Comparison of ENCODE assay signal across 9 cellular contexts in genomic region chr9:36036253-36036779, GRCh38. TPM values are rescaled to one million over a fixed set of nuclear protein-coding genes. Genes with fewer than 3 reads are reported as not detected.
DNase-seq lines count a peak whose midpoint lies in the region; ATAC-seq, FAIRE-seq and TF ChIP-seq lines count a peak whose summit lies in the region.
"Had no signal": no experiment of that assay in that cellular context is flagged by ENCODE, and none has a peak within 500 bp of the region (broad histone marks: within the 10 kb centered on the region; RNA-seq: fewer than 3 reads in every experiment).

No MANE protein-coding gene starts in this region.

- H3K9ac ChIP-seq in astrocyte (ENCODE audit: low read length) (peak overlapping the region; percentile 94), HepG2 (ENCODE audit: insufficient read depth, low read depth, low read length) (peak overlapping the region; percentile 34; the same call in 1 of the 2 replicates)

- TF ChIP-seq RAD21 in HepG2 (CRISPR knock-in tag; IDR thresholded peaks at IDR 0.05), result no peak

- no peaks in the 10 kb centered on the region for H3K36me3 ChIP-seq in astrocyte (ENCODE audit: insufficient read depth, low read length)
- H3K36me3 ChIP-seq in HepG2 (replicated peaks in 1 of 2; ENCODE audit: control insufficient read depth in 1 of 2, insufficient read depth in 2 of 2, low read length in 2 of 2), result no peaks in the 10 kb centered on the region
- no peaks in the 10 kb centered on the region for H3K36me3 ChIP-seq in testis (ENCODE audit: low read depth, missing control alignments)

- no peak for FAIRE-seq in astrocyte (lab: Jason Lieb, UNC)
- no peak for FAIRE-seq in HepG2 (lab: Jason Lieb, UNC)
- FAIRE-seq: endometrium had no signal

- H3K4me3 ChIP-seq in astrocyte (ENCODE audit: insufficient read depth, low read depth, low read length), result peak overlapping the region; percentile 86
- peak overlapping the region; percentile 79 to 96 (median 82) for H3K4me3 ChIP-seq in HepG2 (replicated peaks in 1 of 3; ENCODE audit: insufficient read depth in 1 of 3, low read depth in 2 of 3, low read length in 3 of 3)
- peak overlapping the region; percentile 88 to 92 for H3K4me3 ChIP-seq in testis

- intact Hi-C loops in HepG2 (cut with micrococcal nuclease; ENCODE audit: unreplicated experiment), result no loop called here
- intact Hi-C loops in testis (cut with DNase I; ENCODE audit: low total_unique reads), result no loop called here

- in situ Hi-C loops in HepG2 (cut with HindIII; ENCODE audit: extremely low pct_ligation_motif_present, low pct_unique_long_range_greater_than_20kb), result no loop called here

- TF ChIP-seq CTCF in astrocyte (IDR thresholded peaks at IDR 0.05; ENCODE audit: insufficient read depth, low read depth, low read length) (no peak), HepG2 (CRISPR knock-in tag; IDR thresholded peaks at IDR 0.05) (no peak), testis (IDR thresholded peaks at IDR 0.05) (no peak)

- no peaks in the 10 kb centered on the region for H3K9me3 Mint-ChIP-seq in activated CD4-positive, alpha-beta T cell treated with anti-CD3 and anti-CD28 coated beads, Interleukin-2, amount 10 ng/mL, durations not matched to agents 7 days and 5 days
- H3K9me3 Mint-ChIP-seq in astrocyte (ENCODE audit: unreplicated experiment), result no peaks in the 10 kb centered on the region

- H3K4me1 Mint-ChIP-seq in activated CD4-positive, alpha-beta T cell treated with anti-CD3 and anti-CD28 coated beads, Interleukin-2, amount 10 ng/mL, durations not matched to agents 7 days and 5 days, result peaks cover 34% of the 10 kb centered on the region
- peaks cover 26% of the 10 kb centered on the region for H3K4me1 Mint-ChIP-seq in astrocyte (ENCODE audit: low read depth, unreplicated experiment)

- peak overlapping the region; percentile 55 for H3K27ac Mint-ChIP-seq in activated CD4-positive, alpha-beta T cell treated with anti-CD3 and anti-CD28 coated beads, Interleukin-2, amount 10 ng/mL, durations not matched to agents 7 days and 5 days
- H3K27ac Mint-ChIP-seq in astrocyte (ENCODE audit: unreplicated experiment), result peak overlapping the region; percentile 86

- DNase-seq in activated CD4-positive, alpha-beta T cell treated with anti-CD3 and anti-CD28 coated beads, Interleukin-2, amount 10 ng/mL, durations not matched to agents 7 days and 5 days, result no peak
- DNase-seq in activated CD4-positive, alpha-beta T cell treated with anti-CD3 and anti-CD28 coated beads, Interleukin-2, amount 50 U/mL, for 1 hour, result no peak
- DNase-seq in astrocyte (ENCODE audit: low read depth) (no peak), HepG2 (ENCODE audit: low spot score) (no peak), testis (no peak), DMS53 (lab: John Stamatoyannopoulos, UW) (no peak), NCI-H1436 treated with DMSO at 0.1 percent for 48 hours (lab: John Stamatoyannopoulos, UW) (no peak)

- H3K27me3 Mint-ChIP-seq in activated CD4-positive, alpha-beta T cell treated with anti-CD3 and anti-CD28 coated beads, Interleukin-2, amount 10 ng/mL, durations not matched to agents 7 days and 5 days, result peaks cover 19% of the 10 kb centered on the region
- no peaks in the 10 kb centered on the region for H3K27me3 Mint-ChIP-seq in astrocyte (ENCODE audit: low read depth, unreplicated experiment)

- peaks cover 45% of the 10 kb centered on the region for H3K79me2 ChIP-seq in astrocyte (ENCODE audit: insufficient read depth, low read length)
- no peaks in the 10 kb centered on the region for H3K79me2 ChIP-seq in HepG2 (ENCODE audit: insufficient read depth, low read length)

- H2AFZ ChIP-seq in astrocyte (ENCODE audit: low read depth, low read length), result peak overlapping the region; percentile 70
- peak overlapping the region; percentile 95 for H2AFZ ChIP-seq in HepG2 (ENCODE audit: low read length)

- H3K27me3 ChIP-seq in astrocyte (ENCODE audit: insufficient read depth, low read length), result no peaks in the 10 kb centered on the region
- peaks cover 0 to 4% of the 10 kb centered on the region in 2 experiments; a peak in 1 of 5 replicates for H3K27me3 ChIP-seq in HepG2 (ENCODE audit: control insufficient read depth in 1 of 2, insufficient read depth in 2 of 2, low read length in 2 of 2)
- H3K27me3 ChIP-seq in testis, result no peaks in the 10 kb centered on the region

- TF ChIP-seq POLR2A in HepG2 (IDR thresholded peaks at IDR 0.05; ENCODE audit: insufficient read depth in 1 of 2, low read depth in 2 of 2, low read length in 2 of 2), result no peak
- TF ChIP-seq POLR2A in testis (IDR thresholded peaks at IDR 0.05), result no peak

- H3K4me3 Mint-ChIP-seq in activated CD4-positive, alpha-beta T cell treated with anti-CD3 and anti-CD28 coated beads, Interleukin-2, amount 10 ng/mL, durations not matched to agents 7 days and 5 days, result peak overlapping the region; percentile 85
- H3K4me3 Mint-ChIP-seq in astrocyte (ENCODE audit: unreplicated experiment), result peak overlapping the region; percentile 85

- H3K36me3 Mint-ChIP-seq in activated CD4-positive, alpha-beta T cell treated with anti-CD3 and anti-CD28 coated beads, Interleukin-2, amount 10 ng/mL, durations not matched to agents 7 days and 5 days (ENCODE audit: low read depth), result peaks cover 3% of the 10 kb centered on the region
- H3K36me3 Mint-ChIP-seq in astrocyte (ENCODE audit: low read depth, unreplicated experiment), result no peaks in the 10 kb centered on the region

- WGBS in HepG2 (ENCODE audit: low lambda C conversion rate), result 69% methylated on average over 15 of the region's 20 CpGs
- WGBS in testis, 2 donors, result 52% methylated on average over 18 to 20 of the region's 20 CpGs

- TF ChIP-seq EP300 in HepG2 (IDR thresholded peaks at IDR 0.05; ENCODE audit: low read depth in 2 of 2, low read length in 2 of 2) (no peak), HepG2 (CRISPR knock-in tag; IDR thresholded peaks at IDR 0.05; ENCODE audit: borderline replicate concordance) (no peak)

- H4K20me1 ChIP-seq in astrocyte (ENCODE audit: insufficient read depth, low read length) (peaks cover 18% of the 10 kb centered on the region), HepG2 (ENCODE audit: insufficient read depth, low read length) (no peaks in the 10 kb centered on the region)

- CTCF ChIA-PET in activated CD4-positive, alpha-beta T cell treated with anti-CD3 and anti-CD28 coated beads, Interleukin-2, amount 10 ng/mL, durations not matched to agents 7 days and 5 days (lab: Charles Lee), result interaction anchor here (0.8 to 1.0 kb wide), 2 partner anchors 14 to 154 kb away, joined by 3 to 4 read pairs; no protein-coding TSS in a partner anchor
- CTCF ChIA-PET in HepG2 (lab: Yijun Ruan, JAX; ENCODE audit: low intra/inter-chr PET ratio, low total read pairs), result no interaction called here

- POLR2A ChIA-PET in activated CD4-positive, alpha-beta T cell treated with anti-CD3 and anti-CD28 coated beads, Interleukin-2, amount 10 ng/mL, durations not matched to agents 7 days and 5 days (lab: Charles Lee), result interaction anchor here (0.7 kb wide), 1 partner anchor 18 kb away, joined by 3 read pairs; no protein-coding TSS in a partner anchor
- POLR2A ChIA-PET in HepG2 (lab: Yijun Ruan, JAX), result interaction anchor here (1.4 kb wide), 1 partner anchor 13 kb away, joined by 3 read pairs; no protein-coding TSS in a partner anchor

- no TSS peak for BruUV-seq in HepG2 (replicated peaks; lab: Mats Ljungman, UMichigan)

- peak overlapping the region; percentile 98 for H3K4me2 ChIP-seq in astrocyte (ENCODE audit: low read length)
- peak overlapping the region; percentile 99 for H3K4me2 ChIP-seq in HepG2 (ENCODE audit: low read depth, low read length)

- peak overlapping the region; percentile 39 for H3K27ac ChIP-seq in astrocyte (ENCODE audit: low read depth, low read length)
- no peak overlapping the region for H3K27ac ChIP-seq in HepG2 (ENCODE audit: extremely low read length, insufficient read depth, low read length)
- peak overlapping the region in 1 of 2 donors; percentile 77 for H3K27ac ChIP-seq in testis

- no peaks in the 10 kb centered on the region for H3K9me3 ChIP-seq in astrocyte (ENCODE audit: insufficient read depth, low read depth, low read length)
- H3K9me3 ChIP-seq in HepG2 (ENCODE audit: low read length), result no peaks in the 10 kb centered on the region
- H3K9me3 ChIP-seq in testis, result no peaks in the 10 kb centered on the region

- H3K4me1 ChIP-seq in astrocyte (ENCODE audit: insufficient read depth, low read length) (peaks cover 37% of the 10 kb centered on the region), HepG2 (ENCODE audit: insufficient read depth, low read length) (peaks cover 43% of the 10 kb centered on the region), testis (no peaks in the 10 kb centered on the region)

- no peak for ATAC-seq in HepG2
- ATAC-seq in GM21423 (IDR thresholded peaks at IDR 0.05; ENCODE audit: unreplicated experiment), result no peak

RNA-seq across cellular contexts. Expression of gene RECK, which starts 0.4 kb away (rescaled TPM):
- 1 to 10 TPM; 7.0 to 8.2 TPM for total RNA-seq in activated CD4-positive, alpha-beta T cell treated with anti-CD3 and anti-CD28 coated beads, Interleukin-2, amount 10 ng/mL, durations not matched to agents 7 days and 5 days
- total RNA-seq in astrocyte (21.6 and 25.1 TPM in 2 replicates), HepG2 (2016; rRNA removed; fragmentation: Illumina TruSeq; extraction: Trizol) (2.3 and 3.1 TPM in 2 replicates), testis (10 to 100 TPM; 10.1 to 15.4 TPM)
- total RNA-seq in HepG2 (2016; cell fraction: cytosol; rRNA removed; fragmentation: Illumina TruSeq; extraction: Trizol; ENCODE audit: low read depth), result 2.0 and 3.0 TPM in 2 replicates
- total RNA-seq in HepG2 (2016; cell fraction: insoluble cytoplasmic fraction; rRNA removed; fragmentation: Illumina TruSeq; extraction: Trizol), result 2.5 and 3.3 TPM in 2 replicates
- 2.6 and 3.6 TPM in 2 replicates for total RNA-seq in HepG2 (2016; cell fraction: membrane; rRNA removed; fragmentation: Illumina TruSeq; extraction: Trizol)
- 2.1 and 3.0 TPM in 2 replicates for total RNA-seq in HepG2 (2016; cell fraction: nucleus; rRNA removed; fragmentation: Illumina TruSeq; extraction: Trizol)
- polyA plus RNA-seq in HepG2 (2011; rRNA removed) (4.8 and 5.1 TPM in 2 replicates), testis (ENCODE audit: insufficient read depth, low read depth, low replicate concordance) (17.6 TPM)
- polyA plus RNA-seq in HepG2 (2011; cell fraction: cytosol; rRNA removed), result 3.0 and 4.2 TPM in 2 replicates
- polyA plus RNA-seq in HepG2 (2011; cell fraction: nucleus; rRNA removed), result 1.7 and 2.0 TPM in 2 replicates
- 4.0 and 5.9 TPM in 2 replicates for polyA plus RNA-seq in HepG2 (2012)
- polyA plus RNA-seq in HepG2 (2016; cell fraction: cytosol; fragmentation: Illumina TruSeq; extraction: Trizol; ENCODE audit: low read depth), result 3.6 and 5.0 TPM in 2 replicates
- polyA plus RNA-seq in HepG2 (2016; cell fraction: insoluble cytoplasmic fraction; fragmentation: Illumina TruSeq; extraction: Trizol; ENCODE audit: low read depth), result 3.2 and 3.4 TPM in 2 replicates
- 3.2 and 4.2 TPM in 2 replicates for polyA plus RNA-seq in HepG2 (2016; cell fraction: membrane; fragmentation: Illumina TruSeq; extraction: Trizol; ENCODE audit: low read depth)
- 5.2 and 6.8 TPM in 2 replicates for polyA plus RNA-seq in HepG2 (2016; cell fraction: nucleus; fragmentation: Illumina TruSeq; extraction: Trizol; ENCODE audit: insufficient read depth, low read depth)
- 1.0 and 3.0 TPM in 2 replicates for polyA minus RNA-seq in HepG2 (2011; rRNA and poly(A)+ RNA removed; ENCODE audit: low replicate concordance)
- 2.1 and 2.7 TPM in 2 replicates for polyA minus RNA-seq in HepG2 (2011; cell fraction: cytosol; rRNA and poly(A)+ RNA removed)
- 3.0 and 4.0 TPM in 2 replicates for polyA minus RNA-seq in HepG2 (2011; cell fraction: nucleus; rRNA and poly(A)+ RNA removed)
